ENCODE assay signal across 7 cellular contexts in genomic region chr2:205024822-205025518, GRCh38.
DNase-seq lines count a peak whose midpoint lies in the region; ATAC-seq and TF ChIP-seq lines count a peak whose summit lies in the region.

No MANE protein-coding gene starts in this region.

- no peaks in the 10 kb centered on the region for H3K9me3 ChIP-seq in endodermal cell (ENCODE audit: control insufficient read depth, low read length)

- peak overlapping the region; percentile 56 for H3K4me3 Mint-ChIP-seq in T-helper 2 cell treated with Interferon-gamma antibody and Interleukin-4, amounts not matched to agents 5 μg/mL and 100 μg/mL, for 36 hours
- H3K4me3 Mint-ChIP-seq in endodermal cell: no peak overlapping the region

- H3K4me1 Mint-ChIP-seq in T-helper 2 cell treated with Interferon-gamma antibody and Interleukin-4, amounts not matched to agents 5 μg/mL and 100 μg/mL, for 36 hours (ENCODE audit: low read depth): peaks cover 36% of the 10 kb centered on the region
- peaks cover 5% of the 10 kb centered on the region for H3K4me1 Mint-ChIP-seq in endodermal cell

- 69 to 80% methylated on average over 8 to 10 of the region's 10 CpGs for WGBS in endodermal cell (ENCODE audit: insufficient coverage in 1 of 2, insufficient read length in 1 of 2), 2 experiments

- no peak for ATAC-seq in HG03342 (IDR thresholded peaks at IDR 0.05; ENCODE audit: unreplicated experiment)

- H3K36me3 ChIP-seq in endodermal cell (ENCODE audit: control insufficient read depth, insufficient read depth, low read length): no peaks in the 10 kb centered on the region

- H3K27me3 ChIP-seq in endodermal cell (ENCODE audit: control insufficient read depth, insufficient read depth, low read length, poor library complexity, severe bottlenecking): no peaks in the 10 kb centered on the region

- H3K27ac ChIP-seq in epithelial cell of prostate (no peak overlapping the region), endodermal cell (ENCODE audit: low read depth, low read length) (no peak overlapping the region)

- H3K27ac Mint-ChIP-seq in T-helper 2 cell treated with Interferon-gamma antibody and Interleukin-4, amounts not matched to agents 5 μg/mL and 100 μg/mL, for 36 hours: peak overlapping the region; percentile 64
- H3K27ac Mint-ChIP-seq in endodermal cell: no peak overlapping the region

- no peaks in the 10 kb centered on the region for H3K27me3 Mint-ChIP-seq in T-helper 2 cell treated with Interferon-gamma antibody and Interleukin-4, amounts not matched to agents 5 μg/mL and 100 μg/mL, for 36 hours (ENCODE audit: low read depth)
- H3K27me3 Mint-ChIP-seq in endodermal cell (ENCODE audit: insufficient read depth): no peaks in the 10 kb centered on the region

- H3K36me3 Mint-ChIP-seq in T-helper 2 cell treated with Interferon-gamma antibody and Interleukin-4, amounts not matched to agents 5 μg/mL and 100 μg/mL, for 36 hours (ENCODE audit: low read depth): peaks cover 8% of the 10 kb centered on the region
- H3K36me3 Mint-ChIP-seq in endodermal cell (ENCODE audit: low read depth): no peaks in the 10 kb centered on the region

- no peak overlapping the region for H3K9ac ChIP-seq in endodermal cell (ENCODE audit: extremely low read depth, low read length, poor library complexity, severe bottlenecking)

- H3K4me1 ChIP-seq in endodermal cell (ENCODE audit: control insufficient read depth, insufficient read depth, low read length): peaks cover 4% of the 10 kb centered on the region

- DNase-seq in HPDE6-E6E7 (ENCODE audit: extremely low spot score) (peak; percentile 80), epithelial cell of prostate (ENCODE audit: low read depth, low spot score) (peak; percentile 92), occipital lobe (lab: John Stamatoyannopoulos, UW) (peak; percentile 53), NCI-H2081 (lab: John Stamatoyannopoulos, UW) (no peak), endodermal cell (no peak)
- DNase-seq in T-helper 2 cell treated with Interferon-gamma antibody and Interleukin-4, amounts not matched to agents 5 μg/mL and 100 μg/mL, for 36 hours (ENCODE audit: low spot score): peak; percentile 79

- no peak overlapping the region for H3K4me3 ChIP-seq in endodermal cell (ENCODE audit: low read length)

- TF ChIP-seq CTCF in endodermal cell (conservative IDR thresholded peaks at IDR 0.05): no peak

- H3K9me3 Mint-ChIP-seq in T-helper 2 cell treated with Interferon-gamma antibody and Interleukin-4, amounts not matched to agents 5 μg/mL and 100 μg/mL, for 36 hours: peaks cover 12% of the 10 kb centered on the region
- H3K9me3 Mint-ChIP-seq in endodermal cell: no peaks in the 10 kb centered on the region

Comparison
In these comparisons a context has a peak if more than half of its experiments do, and no peak if none do; other contexts are left out.
1. DNase-seq: peak in HPDE6-E6E7 (single experiment), T-helper 2 cell treated with Interferon-gamma antibody and Interleukin-4, amounts not matched to agents 5 μg/mL and 100 μg/mL, for 36 hours (single experiment), epithelial cell of prostate (single experiment) and occipital lobe (single experiment); none in NCI-H2081 (0 of 2) and endodermal cell (single experiment).